32 cellular contexts compared by ENCODE assay signal in genomic region chr10:122526892-122527291, GRCh38. TPM values are rescaled to one million over a fixed set of nuclear protein-coding genes. Genes with fewer than 3 reads are reported as not detected.
"Had no signal": no experiment of that assay in that cellular context is flagged by ENCODE, and none has a peak within 500 bp of the region (broad histone marks: within the 10 kb centered on the region; RNA-seq: fewer than 3 reads in every experiment).

No MANE protein-coding gene starts in this region.

- H3K27me3 ChIP-seq: neural progenitor cell, ovary, suprapubic skin, testis, tibial artery, transverse colon, upper lobe of left lung, vagina had no signal

- H3K9me3 ChIP-seq: ovary, psoas muscle, suprapubic skin, testis, tibial artery, transverse colon, upper lobe of left lung, vagina had no signal

- H3K4me3 Mint-ChIP-seq: natural killer cell; nephron; neural progenitor cell; stimulated activated memory B cell treated with anti-CD40 and anti-IgM and Interleukin-4, amounts not matched to agents 10 μg/mL and 1 μg/mL and 100 μg/mL, for 72 hours; stimulated activated naive CD8-positive, alpha-beta T cell treated with anti-CD3 and anti-CD28 coated beads, Interleukin-15, amount 100 ng/mL, for 72 hours had no signal

- ATAC-seq: natural killer cell; psoas muscle; right cardiac atrium; sciatic nerve; stimulated activated memory B cell treated with anti-CD40 and anti-IgM and Interleukin-4, amounts not matched to agents 10 μg/mL and 1 μg/mL and 100 μg/mL, for 72 hours; stimulated activated naive CD8-positive, alpha-beta T cell treated with anti-CD3 and anti-CD28 coated beads, Interleukin-15, amount 100 ng/mL, for 72 hours; stimulated activated naive CD8-positive, alpha-beta T cell treated with anti-CD3 and anti-CD28 coated beads, Interleukin-15, Interleukin-2, amounts not matched to agents 100 U/mL and 50 U/mL, for 24 hours had no signal

- H3K36me3 Mint-ChIP-seq: natural killer cell; neural progenitor cell; stimulated activated memory B cell treated with anti-CD40 and anti-IgM and Interleukin-4, amounts not matched to agents 10 μg/mL and 1 μg/mL and 100 μg/mL, for 72 hours had no signal

- H2AFZ ChIP-seq: neural progenitor cell, parathyroid adenoma had no signal

- H3K4me1 ChIP-seq: neural progenitor cell, parathyroid adenoma, psoas muscle, suprapubic skin, testis, tibial artery, vagina had no signal

- FAIRE-seq: urothelium cell line had no signal

- H3K27ac ChIP-seq: neural progenitor cell, ovary, parathyroid adenoma, psoas muscle, skin epidermis, spleen, suprapubic skin, testis, tibial artery, transverse colon, upper lobe of left lung, vagina had no signal

- H3K27ac Mint-ChIP-seq: natural killer cell; neural progenitor cell; progenitor cell of endocrine pancreas; stimulated activated memory B cell treated with anti-CD40 and anti-IgM and Interleukin-4, amounts not matched to agents 10 μg/mL and 1 μg/mL and 100 μg/mL, for 72 hours; stimulated activated naive CD8-positive, alpha-beta T cell treated with anti-CD3 and anti-CD28 coated beads, Interleukin-15, amount 100 ng/mL, for 72 hours had no signal

- H3K4me1 Mint-ChIP-seq: nephron; stimulated activated memory B cell treated with anti-CD40 and anti-IgM and Interleukin-4, amounts not matched to agents 10 μg/mL and 1 μg/mL and 100 μg/mL, for 72 hours had no signal

- H3K36me3 ChIP-seq: neural progenitor cell, ovary, spleen, suprapubic skin, tibial artery, transverse colon, upper lobe of left lung, vagina had no signal

- H3K4me3 ChIP-seq: neural progenitor cell, ovary, psoas muscle, skin epidermis, smooth muscle cell, spleen, suprapubic skin, testis, tibial artery, transverse colon, upper lobe of left lung, vagina had no signal

- H3K9ac ChIP-seq: neural progenitor cell, parathyroid adenoma had no signal

- DNase-seq: natural killer cell; occipital lobe; ovary; posterior cingulate gyrus; psoas muscle; right cardiac atrium; spleen; stimulated activated CD4-positive, alpha-beta T cell treated with anti-CD3 and anti-CD28 coated beads, Interleukin-12 subunit alpha, Interleukin-12 subunit beta, amount 100 ng/mL, for 4 hours; stimulated activated CD4-positive, alpha-beta T cell treated with anti-CD3 and anti-CD28 coated beads, Interleukin-1b, Interleukin-23, amount 100 ng/mL, for 48 hours; stimulated activated CD4-positive, alpha-beta T cell treated with anti-CD3 and anti-CD28 coated beads, Interleukin-4, amount 100 ng/mL, for 1 hour; stimulated activated CD4-positive, alpha-beta T cell treated with anti-CD3 and anti-CD28 coated beads, Interleukin-4, amount 100 ng/mL, for 4 hours; stimulated activated CD8-positive, alpha-beta memory T cell treated with anti-CD3 and anti-CD28 coated beads, Interleukin-4, amount 100 ng/mL, for 48 hours; stimulated activated naive CD4-positive, alpha-beta T cell; stimulated activated naive CD8-positive, alpha-beta T cell treated with anti-CD3 and anti-CD28 coated beads, Interleukin-15, amount 100 ng/mL, for 72 hours; stimulated activated naive CD8-positive, alpha-beta T cell treated with anti-CD3 and anti-CD28 coated beads, Interleukin-15, Interleukin-2, amounts not matched to agents 100 U/mL and 50 U/mL, for 24 hours; substantia nigra; testis; tibial artery; transverse colon; upper lobe of left lung had no signal

- H3K79me2 ChIP-seq: parathyroid adenoma had no signal

- H3K9me3 Mint-ChIP-seq: natural killer cell; stimulated activated naive CD8-positive, alpha-beta T cell treated with anti-CD3 and anti-CD28 coated beads, Interleukin-15, amount 100 ng/mL, for 72 hours had no signal

- H3K4me2 ChIP-seq: neural progenitor cell, smooth muscle cell had no signal

RNA-seq across cellular contexts. Expression of gene DMBT1, which starts 33.7 kb away (rescaled TPM):
- total RNA-seq: natural killer cell, sciatic nerve, smooth muscle cell, vagina had no signal
- polyA plus RNA-seq: neural cell, smooth muscle cell had no signal
